Comparison of ENCODE assay signal across 23 cellular contexts in the genomic region with DNA sequence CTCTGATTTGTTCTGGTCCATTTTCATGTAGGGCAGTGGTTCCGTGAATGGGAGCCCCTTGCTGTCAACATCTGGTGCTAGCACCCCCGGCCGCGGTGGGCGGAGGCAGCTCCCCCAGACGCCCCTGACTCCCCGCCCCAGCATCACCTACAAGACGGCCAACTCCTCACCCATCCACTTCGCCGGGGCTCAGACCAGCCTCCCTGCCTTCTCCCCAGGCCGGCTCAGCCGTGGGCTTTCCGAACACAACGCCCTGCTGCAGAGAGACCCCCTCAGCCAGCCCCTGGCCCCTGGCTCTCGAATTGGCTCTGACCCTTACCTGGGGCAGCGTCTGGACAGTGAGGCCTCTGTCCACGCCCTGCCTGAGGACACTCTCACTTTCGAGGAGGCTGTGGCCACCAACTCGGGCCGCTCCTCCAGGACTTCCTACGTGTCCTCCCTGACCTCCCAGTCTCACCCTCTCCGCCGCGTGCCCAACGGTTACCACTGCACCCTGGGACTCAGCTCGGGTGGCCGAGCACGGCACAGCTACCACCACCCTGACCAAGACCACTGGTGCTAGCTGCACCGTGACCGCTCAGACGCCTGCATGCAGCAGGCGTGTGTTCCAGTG.
DNase-seq lines count a peak whose midpoint lies in the region; ATAC-seq, FAIRE-seq and TF ChIP-seq lines count a peak whose summit lies in the region.
"Had no signal": no experiment of that assay in that cellular context is flagged by ENCODE, and none has a peak within 500 bp of the region (broad histone marks: within the 10 kb centered on the region; RNA-seq: fewer than 3 reads in every experiment).

No MANE protein-coding gene starts in this region.

- H3K4me3 ChIP-seq in BLaER1 (no peak overlapping the region), kidney (ENCODE audit: low read length in 2 of 2) (no peak overlapping the region), osteoblast (ENCODE audit: insufficient read depth, low read length) (no peak overlapping the region)

- H3K9me3 Mint-ChIP-seq in activated naive CD8-positive, alpha-beta T cell treated with anti-CD3 and anti-CD28 coated beads, Interleukin-2, amount 50 U/mL, for 24 hours: no peaks in the 10 kb centered on the region
- H3K9me3 Mint-ChIP-seq: CD4-positive, CD25-positive, alpha-beta regulatory T cell had no signal

- no peak overlapping the region for H3K4me3 Mint-ChIP-seq in activated naive CD8-positive, alpha-beta T cell treated with anti-CD3 and anti-CD28 coated beads, Interleukin-2, amount 50 U/mL, for 24 hours
- H3K4me3 Mint-ChIP-seq: CD4-positive, CD25-positive, alpha-beta regulatory T cell; CD8-positive, alpha-beta memory T cell; H9 had no signal

- H3K27ac ChIP-seq in BLaER1 (no peak overlapping the region), kidney (ENCODE audit: low read depth in 2 of 2, low read length in 2 of 2) (no peak overlapping the region), osteoblast (ENCODE audit: low read depth, low read length) (no peak overlapping the region)
- H3K27ac ChIP-seq: HL-60 had no signal

- H3K27me3 Mint-ChIP-seq in activated naive CD8-positive, alpha-beta T cell treated with anti-CD3 and anti-CD28 coated beads, Interleukin-2, amount 50 U/mL, for 24 hours: peaks cover 2% of the 10 kb centered on the region

- ATAC-seq in HG03025 (IDR thresholded peaks at IDR 0.05; ENCODE audit: low FRiP score, unreplicated experiment): no peak
- no peak for ATAC-seq in activated naive CD8-positive, alpha-beta T cell treated with anti-CD3 and anti-CD28 coated beads, Interleukin-2, amount 50 U/mL, for 24 hours

- no peaks in the 10 kb centered on the region for H3K36me3 Mint-ChIP-seq in activated naive CD8-positive, alpha-beta T cell treated with anti-CD3 and anti-CD28 coated beads, Interleukin-2, amount 50 U/mL, for 24 hours (ENCODE audit: low read depth)
- H3K36me3 Mint-ChIP-seq: CD4-positive, CD25-positive, alpha-beta regulatory T cell; CD8-positive, alpha-beta memory T cell had no signal

- no peak for FAIRE-seq in kidney (lab: Jason Lieb, UNC)
- FAIRE-seq: G401.6, GM12891, GM19239, H1, HTR-8/SVneo had no signal

- H3K4me1 ChIP-seq in BLaER1: peaks cover 38% of the 10 kb centered on the region
- H3K4me1 ChIP-seq in kidney (ENCODE audit: control insufficient read depth in 1 of 2, insufficient read depth in 1 of 2, low read depth in 1 of 2, low read length in 2 of 2): no peaks in the 10 kb centered on the region
- H3K4me1 ChIP-seq in osteoblast (ENCODE audit: insufficient read depth, low read length): no peaks in the 10 kb centered on the region

- intact Hi-C loops in kidney (cut with DNase I): no loop called here

- TF ChIP-seq CTCF in kidney (IDR thresholded peaks at IDR 0.05; ENCODE audit: borderline replicate concordance, extremely low read depth, insufficient read depth) (no peak), osteoblast (IDR thresholded peaks at IDR 0.05; ENCODE audit: extremely low read depth, low read depth, low read length) (no peak)

- no peaks in the 10 kb centered on the region for H3K4me1 Mint-ChIP-seq in activated naive CD8-positive, alpha-beta T cell treated with anti-CD3 and anti-CD28 coated beads, Interleukin-2, amount 50 U/mL, for 24 hours
- H3K4me1 Mint-ChIP-seq: CD8-positive, alpha-beta memory T cell; H9 had no signal

- no peak overlapping the region for H3K27ac Mint-ChIP-seq in activated naive CD8-positive, alpha-beta T cell treated with anti-CD3 and anti-CD28 coated beads, Interleukin-2, amount 50 U/mL, for 24 hours
- H3K27ac Mint-ChIP-seq: CD4-positive, CD25-positive, alpha-beta regulatory T cell; CD8-positive, alpha-beta memory T cell; H9 had no signal

- no peaks in the 10 kb centered on the region for H3K79me2 ChIP-seq in osteoblast (ENCODE audit: insufficient read depth, low read length)

- DNase-seq in HT1080 (ENCODE audit: low read depth): peak; percentile 0
- DNase-seq in kidney: peak; percentile 65
- peak; percentile 74 for DNase-seq in osteoblast (ENCODE audit: insufficient read length, low spot score, missing footprints)
- no peak for DNase-seq in activated naive CD8-positive, alpha-beta T cell treated with anti-CD3 and anti-CD28 coated beads, Interleukin-2, amount 50 U/mL, for 24 hours
- DNase-seq in stimulated activated CD4-positive, alpha-beta T cell treated with anti-CD3 and anti-CD28 coated beads, Interleukin-12 subunit alpha, Interleukin-12 subunit beta, amount 100 ng/mL, for 4 hours: no peak
- DNase-seq: 8988T; C1 segment of cervical spinal cord; CD4-positive, CD25-positive, alpha-beta regulatory T cell; CD8-positive, alpha-beta memory T cell; COR-L47; DMS 273 treated with DMSO at 0.1 percent for 48 hours; DMS53; DND-41; H9; IMR-90 had no signal

- no peaks in the 10 kb centered on the region for H3K36me3 ChIP-seq in BLaER1
- H3K36me3 ChIP-seq in kidney (ENCODE audit: control insufficient read depth in 1 of 2, insufficient read depth in 2 of 2, low read length in 2 of 2): no peaks in the 10 kb centered on the region
- H3K36me3 ChIP-seq in osteoblast (ENCODE audit: insufficient read depth, low read length): no peaks in the 10 kb centered on the region

- H3K27me3 ChIP-seq in BLaER1 (no peaks in the 10 kb centered on the region), osteoblast (ENCODE audit: insufficient read depth, low read length) (no peaks in the 10 kb centered on the region)

- H3K9ac ChIP-seq in BLaER1 (no peak overlapping the region), kidney (ENCODE audit: low read length in 2 of 2) (no peak overlapping the region)

- H4K20me1 ChIP-seq in BLaER1 (no peaks in the 10 kb centered on the region), osteoblast (ENCODE audit: insufficient read depth, low read length) (no peaks in the 10 kb centered on the region)

- peaks cover 3% of the 10 kb centered on the region; the same call in 1 of the 2 replicates for H3K9me3 ChIP-seq in BLaER1
- no peaks in the 10 kb centered on the region for H3K9me3 ChIP-seq in kidney (ENCODE audit: control insufficient read depth in 1 of 2, low read length in 2 of 2)
- H3K9me3 ChIP-seq in osteoblast (ENCODE audit: low read depth, low read length): no peaks in the 10 kb centered on the region

- H3K4me2 ChIP-seq in BLaER1 (peak overlapping the region; percentile 43), osteoblast (ENCODE audit: insufficient read depth, low read length) (no peak overlapping the region)

- H2AFZ ChIP-seq in osteoblast (ENCODE audit: low read length): no peak overlapping the region

Comparison
In these comparisons a context has a peak if more than half of its experiments do, and no peak if none do; other contexts are left out.
1. DNase-seq: peak in HT1080 (single experiment), kidney (single experiment) and osteoblast (single experiment); none in activated naive CD8-positive, alpha-beta T cell treated with anti-CD3 and anti-CD28 coated beads, Interleukin-2, amount 50 U/mL, for 24 hours (single experiment) and stimulated activated CD4-positive, alpha-beta T cell treated with anti-CD3 and anti-CD28 coated beads, Interleukin-12 subunit alpha, Interleukin-12 subunit beta, amount 100 ng/mL, for 4 hours (single experiment).